15 cellular contexts compared by ENCODE assay signal in genomic region chr13:20305587-20305986, GRCh38.
"Had no signal": no experiment of that assay in that cellular context is flagged by ENCODE, and none has a peak within 500 bp of the region (broad histone marks: within the 10 kb centered on the region; RNA-seq: fewer than 3 reads in every experiment).

No MANE protein-coding gene starts in this region.

- DNase-seq: activated CD4-positive, alpha-beta T cell treated with anti-CD3 and anti-CD28 coated beads, Interleukin-2, amount 10 ng/mL, durations not matched to agents 7 days and 5 days; activated CD8-positive, alpha-beta memory T cell treated with anti-CD3 and anti-CD28 coated beads, Interleukin-2, amount 50 U/mL, for 48 hours; activated naive CD8-positive, alpha-beta T cell treated with anti-CD3 and anti-CD28 coated beads for 36 hours; anterior cingulate cortex; brain microvascular endothelial cell; gastrocnemius medialis; ovary; sigmoid colon; spleen; stomach had no signal

- H3K27ac Mint-ChIP-seq: activated CD4-positive, alpha-beta T cell treated with anti-CD3 and anti-CD28 coated beads, Interleukin-2, amount 10 ng/mL, durations not matched to agents 7 days and 5 days; activated naive CD8-positive, alpha-beta T cell treated with anti-CD3 and anti-CD28 coated beads for 36 hours had no signal

- ATAC-seq: gastrocnemius medialis, left lobe of liver had no signal

- H3K4me3 Mint-ChIP-seq: activated CD4-positive, alpha-beta T cell treated with anti-CD3 and anti-CD28 coated beads, Interleukin-2, amount 10 ng/mL, durations not matched to agents 7 days and 5 days; activated naive CD8-positive, alpha-beta T cell treated with anti-CD3 and anti-CD28 coated beads for 36 hours; central memory CD8-positive, alpha-beta T cell; neural crest cell had no signal

- H3K4me1 Mint-ChIP-seq: activated CD4-positive, alpha-beta T cell treated with anti-CD3 and anti-CD28 coated beads, Interleukin-2, amount 10 ng/mL, durations not matched to agents 7 days and 5 days; central memory CD8-positive, alpha-beta T cell; neural crest cell had no signal

- H3K27ac ChIP-seq: brain microvascular endothelial cell, coronary artery, gastrocnemius medialis, ovary, sigmoid colon, spleen, stomach, thoracic aorta had no signal

- H3K4me3 ChIP-seq: coronary artery, gastrocnemius medialis, ovary, sigmoid colon, spleen, stomach, thoracic aorta had no signal

- H3K27me3 ChIP-seq: ovary had no signal

- H3K36me3 ChIP-seq: brain microvascular endothelial cell, gastrocnemius medialis, ovary, sigmoid colon, spleen, stomach, thoracic aorta had no signal

- H3K4me1 ChIP-seq: gastrocnemius medialis, sigmoid colon had no signal
